Comparison of ENCODE assay signal across 8 cellular contexts in the genomic region with DNA sequence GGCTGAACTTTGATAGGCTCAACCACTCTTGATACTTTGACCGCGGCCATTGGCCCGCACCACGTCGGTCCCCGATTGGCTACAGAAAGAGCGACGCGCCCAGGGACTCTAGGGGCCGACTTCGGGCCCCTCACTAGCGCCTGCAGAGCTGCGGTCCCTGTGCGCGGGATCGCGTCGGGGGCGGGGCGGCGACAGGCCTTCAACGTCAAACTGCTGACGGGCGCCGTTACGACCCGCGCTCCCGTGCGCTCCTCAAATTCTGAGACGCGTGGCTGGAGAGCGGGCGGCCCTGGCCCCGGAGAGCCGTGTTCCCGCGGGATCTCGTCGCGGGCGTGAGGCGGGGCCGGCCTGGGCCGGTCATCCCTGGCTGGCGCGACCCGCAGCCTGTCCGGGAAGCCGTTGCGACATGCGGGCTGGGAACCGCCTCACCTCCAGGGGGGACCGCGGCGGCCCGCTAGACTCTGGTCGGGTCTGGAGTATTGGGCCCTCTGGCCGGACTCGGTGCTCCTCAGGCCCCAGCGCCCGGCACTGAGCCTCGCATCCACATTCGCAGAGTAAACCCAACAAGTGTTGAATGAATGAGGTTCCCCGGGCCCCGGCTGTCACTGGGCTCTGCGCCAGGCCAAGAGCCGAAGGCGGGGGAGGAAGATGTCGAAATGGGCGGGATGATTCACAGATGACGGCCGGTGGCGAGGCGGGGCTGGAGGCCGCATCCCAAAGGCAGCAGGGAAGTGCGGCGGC. TPM values are rescaled to one million over a fixed set of nuclear protein-coding genes. Genes with fewer than 3 reads are reported as not detected.
DNase-seq lines count a peak whose midpoint lies in the region; ATAC-seq and TF ChIP-seq lines count a peak whose summit lies in the region.

No MANE protein-coding gene starts in this region.

- no peaks in the 10 kb centered on the region for H3K9me3 ChIP-seq in colonic mucosa

- H3K36me3 ChIP-seq in colonic mucosa, result no peaks in the 10 kb centered on the region

- H3K27ac ChIP-seq in colonic mucosa, result peak overlapping the region; percentile 97

- ATAC-seq in GM19023 (IDR thresholded peaks at IDR 0.05; ENCODE audit: unreplicated experiment) (peak; percentile 85), HG03280 (IDR thresholded peaks at IDR 0.05; ENCODE audit: unreplicated experiment) (peak; percentile 87)

- H3K27me3 ChIP-seq in colonic mucosa, result no peaks in the 10 kb centered on the region

- H3K4me1 ChIP-seq in colonic mucosa, result peaks cover 8% of the 10 kb centered on the region

- peak overlapping the region; percentile 75 to 91 for H3K9ac ChIP-seq in colonic mucosa (ENCODE audit: low read depth in 2 of 2, low read length in 2 of 2)

- TF ChIP-seq CTCF in AG09309 (IDR thresholded peaks at IDR 0.05; ENCODE audit: control insufficient read depth, insufficient read depth, low read depth, low read length, missing control alignments), result no peak
- TF ChIP-seq CTCF in colonic mucosa (IDR thresholded peaks at IDR 0.05), result no peak

- DNase-seq in AG09309 (ENCODE audit: low read depth) (peak; percentile 78), NCI-H510A (lab: John Stamatoyannopoulos, UW) (peak; percentile 83), colonic mucosa (peak; percentile 94), left kidney (ENCODE audit: low read depth, low spot score) (peak; percentile 95)
- DNase-seq in activated CD4-positive, alpha-beta T cell treated with anti-CD3 and anti-CD28 coated beads for 48 hours, result peak; percentile 93
- peak; percentile 86 for DNase-seq in stimulated activated CD4-positive, alpha-beta T cell treated with anti-CD3 and anti-CD28 coated beads, Interleukin-1b, Interleukin-23, amount 100 ng/mL, for 48 hours

- H3K4me3 ChIP-seq in AG09309 (ENCODE audit: control insufficient read depth, low read depth, low read length) (peak overlapping the region; percentile 76), colonic mucosa (peak overlapping the region; percentile 54)

- intact Hi-C loops in colonic mucosa (cut with DNase I), result no loop called here

RNA-seq across cellular contexts. Expression of a gene that starts 0.6 kb away (rescaled TPM):
- 10 to 100 TPM; 29.6 to 38.7 TPM for total RNA-seq in colonic mucosa

RNA-seq across cellular contexts. Expression of a gene that starts 38.4 kb away (rescaled TPM):
- total RNA-seq in colonic mucosa, result 10 to 100 TPM; 22.6 to 23.9 TPM

Comparison
In these comparisons a context has a peak if more than half of its experiments do, and no peak if none do; other contexts are left out.
1. Peak in every context shown above with its lines: DNase-seq, ATAC-seq, H3K4me3 ChIP-seq and H3K27ac ChIP-seq.